In the genomic region with DNA sequence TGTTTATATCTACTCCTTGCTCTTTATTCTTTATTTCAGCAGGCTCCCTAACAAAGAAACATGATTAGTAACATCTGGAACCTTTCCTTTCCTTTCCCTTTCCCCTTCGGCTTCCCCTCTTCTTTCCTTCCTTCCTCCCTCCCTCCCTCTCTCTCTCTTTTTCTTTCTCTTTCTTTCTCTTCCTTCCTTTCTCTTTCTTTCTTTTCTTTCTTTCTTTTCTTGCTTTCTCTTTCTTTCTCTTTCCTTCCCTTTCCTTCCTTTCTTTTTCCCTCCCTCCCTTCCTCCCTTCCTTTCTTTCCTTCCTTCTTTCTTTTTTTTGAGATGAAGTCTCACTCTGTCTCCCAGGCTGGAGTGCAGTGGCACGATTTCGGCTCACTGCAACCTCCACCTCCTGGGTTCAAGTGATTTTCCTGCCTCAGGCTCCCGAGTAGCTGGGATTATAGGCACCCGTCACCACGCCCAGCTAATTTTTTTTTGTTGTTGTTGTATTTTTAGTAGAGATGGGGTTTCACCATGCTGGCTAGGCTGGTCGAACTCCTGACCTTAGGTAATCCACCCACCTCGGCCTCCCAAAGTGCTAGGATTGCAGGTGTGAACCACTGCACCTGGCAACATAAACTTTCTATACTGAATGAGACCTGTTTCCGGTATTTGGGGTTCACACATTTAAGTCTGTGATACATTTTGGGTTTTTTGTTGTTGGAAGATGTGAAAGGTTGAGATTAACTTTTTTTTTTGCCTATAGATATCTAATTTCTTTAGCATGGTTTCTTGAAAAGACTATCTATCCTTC, we compare ENCODE assay signal across 8 cellular contexts. TPM values are rescaled to one million over a fixed set of nuclear protein-coding genes. Genes with fewer than 3 reads are reported as not detected.
A peak's percentile ranks its signal among the peaks of the same experiment; 100 is the strongest.
DNase-seq lines count a peak whose midpoint lies in the region; ATAC-seq and TF ChIP-seq lines count a peak whose summit lies in the region.
"Not testable (repeated sequence)": the region's sequence is repeated elsewhere in the genome, so short reads cannot be mapped to it uniquely, and the experiment has no call there.

No MANE protein-coding gene starts in this region.

- TF ChIP-seq CTCF in activated CD8-positive, alpha-beta T cell treated with anti-CD3 and anti-CD28 coated beads for 36 hours (IDR thresholded peaks at IDR 0.05); fibroblast of villous mesenchyme (IDR thresholded peaks at IDR 0.05; ENCODE audit: insufficient read depth, low read depth, low read length); stomach (IDR thresholded peaks at IDR 0.05): not testable (repeated sequence)

- TF ChIP-seq EP300 in stomach (IDR thresholded peaks at IDR 0.05): not testable (repeated sequence)

- intact Hi-C loops in CD4-positive, alpha-beta memory T cell (cut with micrococcal nuclease); activated CD8-positive, alpha-beta T cell treated with anti-CD3 and anti-CD28 coated beads for 36 hours (cut with micrococcal nuclease); stomach (cut with DNase I; ENCODE audit: low total_unique reads): not testable (repeated sequence)

- TF ChIP-seq POLR2A in stomach (IDR thresholded peaks at IDR 0.05): not testable (repeated sequence)

- H3K36me3 ChIP-seq in CD4-positive, alpha-beta memory T cell (ENCODE audit: insufficient read depth, low read length); HUES6 (ENCODE audit: control insufficient read depth, insufficient read depth, low read length); stomach: not testable (repeated sequence)

- not testable (repeated sequence) for DNase-seq in CD4-positive, alpha-beta memory T cell; activated CD8-positive, alpha-beta T cell treated with anti-CD3 and anti-CD28 coated beads for 36 hours; activated naive CD8-positive, alpha-beta T cell treated with anti-CD3 and anti-CD28 coated beads, Interleukin-2, amount 50 U/mL, for 24 hours; fibroblast of villous mesenchyme (ENCODE audit: low read depth); natural killer cell treated with Interleukin-12 subunit alpha and Interleukin-12 subunit beta and Interleukin-15 and Interleukin-18, amount 100 ng/mL, for 72 hours (ENCODE audit: low spot score); stomach
- DNase-seq in RPMI8226: peak; percentile 77

- CTCF ChIA-PET in CD4-positive, alpha-beta memory T cell (lab: Charles Lee; ENCODE audit: partially characterized antibody); activated CD8-positive, alpha-beta T cell treated with anti-CD3 and anti-CD28 coated beads for 36 hours (lab: Charles Lee): not testable (repeated sequence)

- H3K9me3 ChIP-seq in CD4-positive, alpha-beta memory T cell (ENCODE audit: control insufficient read depth in 1 of 2, low read length in 2 of 2); HUES6 (ENCODE audit: control insufficient read depth, insufficient read depth, low read depth, low read length); stomach: not testable (repeated sequence)

- H3K4me1 ChIP-seq in CD4-positive, alpha-beta memory T cell (ENCODE audit: insufficient read depth, low read length): not testable (repeated sequence)
- H3K4me1 ChIP-seq in HUES6 (ENCODE audit: control insufficient read depth, insufficient read depth, low read length): peaks cover 12% of the 10 kb centered on the region; the same call in 1 of the 2 replicates
- H3K4me1 ChIP-seq in stomach: peaks cover 0 to 17% (median 6%) of the 10 kb centered on the region in 4 donors

- not testable (repeated sequence) for H3K27ac ChIP-seq in CD4-positive, alpha-beta memory T cell (ENCODE audit: low read depth, low read length); HUES6 (ENCODE audit: low read depth, low read length)
- peak overlapping the region in 3 of 5 donors; percentile 85 to 90 (median 89) for H3K27ac ChIP-seq in stomach

- peak overlapping the region in 3 of 7 donors; percentile 60 to 95 (median 80) for H3K27ac Mint-ChIP-seq in CD4-positive, alpha-beta memory T cell
- peak overlapping the region; percentile 42 for H3K27ac Mint-ChIP-seq in activated CD8-positive, alpha-beta T cell treated with anti-CD3 and anti-CD28 coated beads for 36 hours
- not testable (repeated sequence) for H3K27ac Mint-ChIP-seq in activated naive CD8-positive, alpha-beta T cell treated with anti-CD3 and anti-CD28 coated beads, Interleukin-2, amount 50 U/mL, for 24 hours
- H3K27ac Mint-ChIP-seq in natural killer cell treated with Interleukin-12 subunit alpha and Interleukin-12 subunit beta and Interleukin-15 and Interleukin-18, amount 100 ng/mL, for 72 hours: peak overlapping the region; percentile 19 to 47

- not testable (repeated sequence) for ATAC-seq in activated CD8-positive, alpha-beta T cell treated with anti-CD3 and anti-CD28 coated beads for 36 hours; activated naive CD8-positive, alpha-beta T cell treated with anti-CD3 and anti-CD28 coated beads, Interleukin-2, amount 50 U/mL, for 24 hours; natural killer cell treated with Interleukin-12 subunit alpha and Interleukin-12 subunit beta and Interleukin-15 and Interleukin-18, amount 100 ng/mL, for 72 hours

- peak overlapping the region in 7 of 8 donors; percentile 28 to 96 (median 42) for H3K4me3 Mint-ChIP-seq in CD4-positive, alpha-beta memory T cell
- H3K4me3 Mint-ChIP-seq in activated CD8-positive, alpha-beta T cell treated with anti-CD3 and anti-CD28 coated beads for 36 hours: peak overlapping the region; percentile 94
- peak overlapping the region; percentile 56 for H3K4me3 Mint-ChIP-seq in activated naive CD8-positive, alpha-beta T cell treated with anti-CD3 and anti-CD28 coated beads, Interleukin-2, amount 50 U/mL, for 24 hours
- peak overlapping the region; percentile 98 for H3K4me3 Mint-ChIP-seq in natural killer cell treated with Interleukin-12 subunit alpha and Interleukin-12 subunit beta and Interleukin-15 and Interleukin-18, amount 100 ng/mL, for 72 hours

- not testable (repeated sequence) for H3K27me3 Mint-ChIP-seq in CD4-positive, alpha-beta memory T cell; activated CD8-positive, alpha-beta T cell treated with anti-CD3 and anti-CD28 coated beads for 36 hours; activated naive CD8-positive, alpha-beta T cell treated with anti-CD3 and anti-CD28 coated beads, Interleukin-2, amount 50 U/mL, for 24 hours; natural killer cell treated with Interleukin-12 subunit alpha and Interleukin-12 subunit beta and Interleukin-15 and Interleukin-18, amount 100 ng/mL, for 72 hours

- H3K4me3 ChIP-seq in CD4-positive, alpha-beta memory T cell (ENCODE audit: low read length in 2 of 2); stomach: not testable (repeated sequence)
- H3K4me3 ChIP-seq in HUES6 (ENCODE audit: low read depth, low read length) (peak overlapping the region; percentile 77; the same call in 1 of the 2 replicates), fibroblast of villous mesenchyme (ENCODE audit: low read depth, low read length) (peak overlapping the region; percentile 18)

- H3K27me3 ChIP-seq in CD4-positive, alpha-beta memory T cell (ENCODE audit: insufficient read depth, low read length); HUES6 (ENCODE audit: control insufficient read depth, insufficient read depth, low read length); stomach: not testable (repeated sequence)

- POLR2A ChIA-PET in CD4-positive, alpha-beta memory T cell (lab: Charles Lee; ENCODE audit: partially characterized antibody): interaction anchor here (1.2 kb wide), 1 partner anchor 31 kb away, joined by 5 read pairs; the partner anchor contains the start of gene RBMX
- POLR2A ChIA-PET in activated CD8-positive, alpha-beta T cell treated with anti-CD3 and anti-CD28 coated beads for 36 hours (lab: Charles Lee): interaction anchor here (3.1 kb wide), 1 partner anchor 31 kb away, joined by 16 read pairs; the partner anchor contains the start of gene RBMX

- not testable (repeated sequence) for H3K9me3 Mint-ChIP-seq in CD4-positive, alpha-beta memory T cell; activated CD8-positive, alpha-beta T cell treated with anti-CD3 and anti-CD28 coated beads for 36 hours; activated naive CD8-positive, alpha-beta T cell treated with anti-CD3 and anti-CD28 coated beads, Interleukin-2, amount 50 U/mL, for 24 hours; natural killer cell treated with Interleukin-12 subunit alpha and Interleukin-12 subunit beta and Interleukin-15 and Interleukin-18, amount 100 ng/mL, for 72 hours

- WGBS in stomach, 5 donors: 41 to 60% (median 55%) methylated on average over 6 to 9 of the region's 9 CpGs

- H3K4me1 Mint-ChIP-seq in CD4-positive, alpha-beta memory T cell: peaks cover 8 to 22% (median 11%) of the 10 kb centered on the region in 4 donors
- H3K4me1 Mint-ChIP-seq in activated CD8-positive, alpha-beta T cell treated with anti-CD3 and anti-CD28 coated beads for 36 hours (ENCODE audit: low read depth): peaks cover 16% of the 10 kb centered on the region
- H3K4me1 Mint-ChIP-seq in activated naive CD8-positive, alpha-beta T cell treated with anti-CD3 and anti-CD28 coated beads, Interleukin-2, amount 50 U/mL, for 24 hours: peaks cover 14% of the 10 kb centered on the region
- peaks cover 22 to 23% of the 10 kb centered on the region in 2 donors for H3K4me1 Mint-ChIP-seq in natural killer cell treated with Interleukin-12 subunit alpha and Interleukin-12 subunit beta and Interleukin-15 and Interleukin-18, amount 100 ng/mL, for 72 hours (ENCODE audit: low read depth in 2 of 2)

- H3K9ac ChIP-seq in HUES6 (ENCODE audit: low read length): not testable (repeated sequence)

- H3K36me3 Mint-ChIP-seq in CD4-positive, alpha-beta memory T cell; activated CD8-positive, alpha-beta T cell treated with anti-CD3 and anti-CD28 coated beads for 36 hours (ENCODE audit: low read depth); activated naive CD8-positive, alpha-beta T cell treated with anti-CD3 and anti-CD28 coated beads, Interleukin-2, amount 50 U/mL, for 24 hours (ENCODE audit: low read depth); natural killer cell treated with Interleukin-12 subunit alpha and Interleukin-12 subunit beta and Interleukin-15 and Interleukin-18, amount 100 ng/mL, for 72 hours: not testable (repeated sequence)

RNA-seq across cellular contexts. Expression of gene RBMX, which starts 30.9 kb away (rescaled TPM):
- 100 to 1,000 TPM; 239 to 246 TPM for total RNA-seq in CD4-positive, alpha-beta memory T cell
- polyA plus RNA-seq in CD4-positive, alpha-beta memory T cell: 100 to 1,000 TPM; 183 to 244 TPM
- 100 to 1,000 TPM; 285 TPM for total RNA-seq in activated CD8-positive, alpha-beta T cell treated with anti-CD3 and anti-CD28 coated beads for 36 hours
- total RNA-seq in fibroblast of villous mesenchyme: 173 and 209 TPM in 2 replicates
- total RNA-seq in natural killer cell treated with Interleukin-12 subunit alpha and Interleukin-12 subunit beta and Interleukin-15 and Interleukin-18, amount 100 ng/mL, for 72 hours: 100 to 1,000 TPM; 170 to 211 TPM
- total RNA-seq in stomach: 100 to 1,000 TPM in 4 of 5 donors, 10 to 100 TPM in 1; 68.1 to 245 (median 137) TPM
- polyA plus RNA-seq in stomach: 100 to 1,000 TPM in 1 of 3 donors, 10 to 100 TPM in 2; 72.6 to 130 (median 93.1) TPM

Comparison
In these comparisons a context has a peak if more than half of its experiments do, and no peak if none do; other contexts are left out.
1. H3K4me3 Mint-ChIP-seq: peak in every context shown above with its lines; median percentile 98 in natural killer cell treated with Interleukin-12 subunit alpha and Interleukin-12 subunit beta and Interleukin-15 and Interleukin-18, amount 100 ng/mL, for 72 hours; 94 in activated CD8-positive, alpha-beta T cell treated with anti-CD3 and anti-CD28 coated beads for 36 hours; 56 in activated naive CD8-positive, alpha-beta T cell treated with anti-CD3 and anti-CD28 coated beads, Interleukin-2, amount 50 U/mL, for 24 hours; 42 in CD4-positive, alpha-beta memory T cell.